In the genomic region with DNA sequence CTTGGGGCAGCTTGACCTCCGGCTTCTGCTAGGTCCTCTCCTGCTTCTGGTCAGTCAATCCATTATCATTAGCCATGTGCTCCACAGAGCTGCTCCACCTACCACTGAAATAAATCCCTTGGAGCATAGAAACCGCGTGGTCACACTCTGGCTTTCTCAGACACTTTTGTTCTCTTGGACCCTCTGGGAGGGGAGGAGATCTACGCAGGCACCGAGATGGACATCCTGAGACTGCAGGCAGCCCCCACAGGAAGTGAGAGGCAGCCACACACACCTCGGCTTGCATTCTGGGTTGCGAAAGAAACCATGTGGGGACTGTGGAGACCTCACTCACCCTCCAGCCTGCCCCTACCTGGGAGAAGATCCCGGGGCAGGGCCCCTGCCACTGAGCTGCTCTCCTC, we compare ENCODE assay signal across 1 cellular context.
A peak's percentile ranks its signal among the peaks of the same experiment; 100 is the strongest.
TF ChIP-seq lines count a peak whose summit lies in the region.

No MANE protein-coding gene starts in this region.

TF ChIP-seq in K562, 482 proteins besides CTCF, POLR2A, EP300 and RAD21 (continued from another document and continues in another):
- TF ChIP-seq, protein P1, sequence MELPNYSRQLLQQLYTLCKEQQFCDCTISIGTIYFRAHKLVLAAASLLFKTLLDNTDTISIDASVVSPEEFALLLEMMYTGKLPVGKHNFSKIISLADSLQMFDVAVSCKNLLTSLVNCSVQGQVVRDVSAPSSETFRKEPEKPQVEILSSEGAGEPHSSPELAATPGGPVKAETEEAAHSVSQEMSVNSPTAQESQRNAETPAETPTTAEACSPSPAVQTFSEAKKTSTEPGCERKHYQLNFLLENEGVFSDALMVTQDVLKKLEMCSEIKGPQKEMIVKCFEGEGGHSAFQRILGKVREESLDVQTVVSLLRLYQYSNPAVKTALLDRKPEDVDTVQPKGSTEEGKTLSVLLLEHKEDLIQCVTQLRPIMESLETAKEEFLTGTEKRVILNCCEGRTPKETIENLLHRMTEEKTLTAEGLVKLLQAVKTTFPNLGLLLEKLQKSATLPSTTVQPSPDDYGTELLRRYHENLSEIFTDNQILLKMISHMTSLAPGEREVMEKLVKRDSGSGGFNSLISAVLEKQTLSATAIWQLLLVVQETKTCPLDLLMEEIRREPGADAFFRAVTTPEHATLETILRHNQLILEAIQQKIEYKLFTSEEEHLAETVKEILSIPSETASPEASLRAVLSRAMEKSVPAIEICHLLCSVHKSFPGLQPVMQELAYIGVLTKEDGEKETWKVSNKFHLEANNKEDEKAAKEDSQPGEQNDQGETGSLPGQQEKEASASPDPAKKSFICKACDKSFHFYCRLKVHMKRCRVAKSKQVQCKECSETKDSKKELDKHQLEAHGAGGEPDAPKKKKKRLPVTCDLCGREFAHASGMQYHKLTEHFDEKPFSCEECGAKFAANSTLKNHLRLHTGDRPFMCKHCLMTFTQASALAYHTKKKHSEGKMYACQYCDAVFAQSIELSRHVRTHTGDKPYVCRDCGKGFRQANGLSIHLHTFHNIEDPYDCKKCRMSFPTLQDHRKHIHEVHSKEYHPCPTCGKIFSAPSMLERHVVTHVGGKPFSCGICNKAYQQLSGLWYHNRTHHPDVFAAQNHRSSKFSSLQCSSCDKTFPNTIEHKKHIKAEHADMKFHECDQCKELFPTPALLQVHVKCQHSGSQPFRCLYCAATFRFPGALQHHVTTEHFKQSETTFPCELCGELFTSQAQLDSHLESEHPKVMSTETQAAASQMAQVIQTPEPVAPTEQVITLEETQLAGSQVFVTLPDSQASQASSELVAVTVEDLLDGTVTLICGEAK (IDR thresholded peaks at IDR 0.05): no peak
- TF ChIP-seq, protein P1 (CRISPR knock-in tag; IDR thresholded peaks at IDR 0.05): no peak
- no peak for TF ChIP-seq MTA2 (IDR thresholded peaks at IDR 0.05; ENCODE audit: low read depth)
- TF ChIP-seq RBFOX2 (IDR thresholded peaks at IDR 0.05; ENCODE audit: low read depth, low read length): 0 out of 2 replicates have a peak, but pooled peaks have one; percentile 17
- TF ChIP-seq, protein P2, sequence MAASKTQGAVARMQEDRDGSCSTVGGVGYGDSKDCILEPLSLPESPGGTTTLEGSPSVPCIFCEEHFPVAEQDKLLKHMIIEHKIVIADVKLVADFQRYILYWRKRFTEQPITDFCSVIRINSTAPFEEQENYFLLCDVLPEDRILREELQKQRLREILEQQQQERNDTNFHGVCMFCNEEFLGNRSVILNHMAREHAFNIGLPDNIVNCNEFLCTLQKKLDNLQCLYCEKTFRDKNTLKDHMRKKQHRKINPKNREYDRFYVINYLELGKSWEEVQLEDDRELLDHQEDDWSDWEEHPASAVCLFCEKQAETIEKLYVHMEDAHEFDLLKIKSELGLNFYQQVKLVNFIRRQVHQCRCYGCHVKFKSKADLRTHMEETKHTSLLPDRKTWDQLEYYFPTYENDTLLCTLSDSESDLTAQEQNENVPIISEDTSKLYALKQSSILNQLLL (CRISPR knock-in tag; IDR thresholded peaks at IDR 0.05; ENCODE audit: borderline replicate concordance): no peak
- TF ChIP-seq XRCC3 (IDR thresholded peaks at IDR 0.05): no peak
- TF ChIP-seq KAT7 (CRISPR knock-in tag; IDR thresholded peaks at IDR 0.05; ENCODE audit: borderline replicate concordance): 0 out of 2 replicates have a peak, but pooled peaks have one; percentile 24
- TF ChIP-seq, protein P3, sequence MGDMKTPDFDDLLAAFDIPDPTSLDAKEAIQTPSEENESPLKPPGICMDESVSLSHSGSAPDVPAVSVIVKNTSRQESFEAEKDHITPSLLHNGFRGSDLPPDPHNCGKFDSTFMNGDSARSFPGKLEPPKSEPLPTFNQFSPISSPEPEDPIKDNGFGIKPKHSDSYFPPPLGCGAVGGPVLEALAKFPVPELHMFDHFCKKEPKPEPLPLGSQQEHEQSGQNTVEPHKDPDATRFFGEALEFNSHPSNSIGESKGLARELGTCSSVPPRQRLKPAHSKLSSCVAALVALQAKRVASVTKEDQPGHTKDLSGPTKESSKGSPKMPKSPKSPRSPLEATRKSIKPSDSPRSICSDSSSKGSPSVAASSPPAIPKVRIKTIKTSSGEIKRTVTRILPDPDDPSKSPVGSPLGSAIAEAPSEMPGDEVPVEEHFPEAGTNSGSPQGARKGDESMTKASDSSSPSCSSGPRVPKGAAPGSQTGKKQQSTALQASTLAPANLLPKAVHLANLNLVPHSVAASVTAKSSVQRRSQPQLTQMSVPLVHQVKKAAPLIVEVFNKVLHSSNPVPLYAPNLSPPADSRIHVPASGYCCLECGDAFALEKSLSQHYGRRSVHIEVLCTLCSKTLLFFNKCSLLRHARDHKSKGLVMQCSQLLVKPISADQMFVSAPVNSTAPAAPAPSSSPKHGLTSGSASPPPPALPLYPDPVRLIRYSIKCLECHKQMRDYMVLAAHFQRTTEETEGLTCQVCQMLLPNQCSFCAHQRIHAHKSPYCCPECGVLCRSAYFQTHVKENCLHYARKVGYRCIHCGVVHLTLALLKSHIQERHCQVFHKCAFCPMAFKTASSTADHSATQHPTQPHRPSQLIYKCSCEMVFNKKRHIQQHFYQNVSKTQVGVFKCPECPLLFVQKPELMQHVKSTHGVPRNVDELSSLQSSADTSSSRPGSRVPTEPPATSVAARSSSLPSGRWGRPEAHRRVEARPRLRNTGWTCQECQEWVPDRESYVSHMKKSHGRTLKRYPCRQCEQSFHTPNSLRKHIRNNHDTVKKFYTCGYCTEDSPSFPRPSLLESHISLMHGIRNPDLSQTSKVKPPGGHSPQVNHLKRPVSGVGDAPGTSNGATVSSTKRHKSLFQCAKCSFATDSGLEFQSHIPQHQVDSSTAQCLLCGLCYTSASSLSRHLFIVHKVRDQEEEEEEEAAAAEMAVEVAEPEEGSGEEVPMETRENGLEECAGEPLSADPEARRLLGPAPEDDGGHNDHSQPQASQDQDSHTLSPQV (IDR thresholded peaks at IDR 0.05): peak; percentile 58; the same call in 1 of the 2 replicates
- no peak for TF ChIP-seq BRCA1 (IDR thresholded peaks at IDR 0.05)
- no peak for TF ChIP-seq BRCA1 (CRISPR knock-in tag; IDR thresholded peaks at IDR 0.05)
- TF ChIP-seq SMAD4 (CRISPR knock-in tag; conservative IDR thresholded peaks at IDR 0.05): peak; percentile 43
- no peak for TF ChIP-seq TEAD1 (CRISPR knock-in tag; IDR thresholded peaks at IDR 0.05)
- TF ChIP-seq NCOA4 (IDR thresholded peaks at IDR 0.05; ENCODE audit: partially characterized antibody): no peak
- TF ChIP-seq, protein P4, sequence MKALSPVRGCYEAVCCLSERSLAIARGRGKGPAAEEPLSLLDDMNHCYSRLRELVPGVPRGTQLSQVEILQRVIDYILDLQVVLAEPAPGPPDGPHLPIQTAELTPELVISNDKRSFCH (CRISPR knock-in tag; IDR thresholded peaks at IDR 0.05): no peak
- TF ChIP-seq, protein P4 (tag; IDR thresholded peaks at IDR 0.05): 0 out of 2 replicates have a peak, but pooled peaks have one; percentile 18
- TF ChIP-seq POLR2H (tag; IDR thresholded peaks at IDR 0.05; ENCODE audit: low read depth): no peak
- no peak for TF ChIP-seq CHD2 (IDR thresholded peaks at IDR 0.05; ENCODE audit: low read depth, low read length)
- TF ChIP-seq CXXC5 (CRISPR knock-in tag; IDR thresholded peaks at IDR 0.05): peak; percentile 16
- TF ChIP-seq COPS2 (conservative IDR thresholded peaks at IDR 0.05): no peak
- TF ChIP-seq PRPF4 (IDR thresholded peaks at IDR 0.05; ENCODE audit: insufficient read depth, low read depth, low read length, poor library complexity, severe bottlenecking): no peak
- TF ChIP-seq NRF1 (conservative IDR thresholded peaks at IDR 0.05 in 1 of 2, IDR thresholded peaks at IDR 0.05 in 1 of 2): 0 out of 4 replicates have a peak, but pooled peaks of 1 of the 2 experiments have one; percentile 10
- TF ChIP-seq, protein P5, sequence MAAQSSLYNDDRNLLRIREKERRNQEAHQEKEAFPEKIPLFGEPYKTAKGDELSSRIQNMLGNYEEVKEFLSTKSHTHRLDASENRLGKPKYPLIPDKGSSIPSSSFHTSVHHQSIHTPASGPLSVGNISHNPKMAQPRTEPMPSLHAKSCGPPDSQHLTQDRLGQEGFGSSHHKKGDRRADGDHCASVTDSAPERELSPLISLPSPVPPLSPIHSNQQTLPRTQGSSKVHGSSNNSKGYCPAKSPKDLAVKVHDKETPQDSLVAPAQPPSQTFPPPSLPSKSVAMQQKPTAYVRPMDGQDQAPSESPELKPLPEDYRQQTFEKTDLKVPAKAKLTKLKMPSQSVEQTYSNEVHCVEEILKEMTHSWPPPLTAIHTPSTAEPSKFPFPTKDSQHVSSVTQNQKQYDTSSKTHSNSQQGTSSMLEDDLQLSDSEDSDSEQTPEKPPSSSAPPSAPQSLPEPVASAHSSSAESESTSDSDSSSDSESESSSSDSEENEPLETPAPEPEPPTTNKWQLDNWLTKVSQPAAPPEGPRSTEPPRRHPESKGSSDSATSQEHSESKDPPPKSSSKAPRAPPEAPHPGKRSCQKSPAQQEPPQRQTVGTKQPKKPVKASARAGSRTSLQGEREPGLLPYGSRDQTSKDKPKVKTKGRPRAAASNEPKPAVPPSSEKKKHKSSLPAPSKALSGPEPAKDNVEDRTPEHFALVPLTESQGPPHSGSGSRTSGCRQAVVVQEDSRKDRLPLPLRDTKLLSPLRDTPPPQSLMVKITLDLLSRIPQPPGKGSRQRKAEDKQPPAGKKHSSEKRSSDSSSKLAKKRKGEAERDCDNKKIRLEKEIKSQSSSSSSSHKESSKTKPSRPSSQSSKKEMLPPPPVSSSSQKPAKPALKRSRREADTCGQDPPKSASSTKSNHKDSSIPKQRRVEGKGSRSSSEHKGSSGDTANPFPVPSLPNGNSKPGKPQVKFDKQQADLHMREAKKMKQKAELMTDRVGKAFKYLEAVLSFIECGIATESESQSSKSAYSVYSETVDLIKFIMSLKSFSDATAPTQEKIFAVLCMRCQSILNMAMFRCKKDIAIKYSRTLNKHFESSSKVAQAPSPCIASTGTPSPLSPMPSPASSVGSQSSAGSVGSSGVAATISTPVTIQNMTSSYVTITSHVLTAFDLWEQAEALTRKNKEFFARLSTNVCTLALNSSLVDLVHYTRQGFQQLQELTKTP (IDR thresholded peaks at IDR 0.05; ENCODE audit: low read depth in 1 of 2, partially characterized antibody in 2 of 2): no peak
- no peak for TF ChIP-seq FUS (optimal IDR thresholded peaks at IDR 0.05; ENCODE audit: low read depth, low read length)
- TF ChIP-seq CEBPB (tag; IDR thresholded peaks at IDR 0.05): peak; percentile 94
- peak; percentile 21; the same call in 1 of the 2 replicates for TF ChIP-seq ZEB2 (IDR thresholded peaks at IDR 0.05)
- TF ChIP-seq, protein P6, sequence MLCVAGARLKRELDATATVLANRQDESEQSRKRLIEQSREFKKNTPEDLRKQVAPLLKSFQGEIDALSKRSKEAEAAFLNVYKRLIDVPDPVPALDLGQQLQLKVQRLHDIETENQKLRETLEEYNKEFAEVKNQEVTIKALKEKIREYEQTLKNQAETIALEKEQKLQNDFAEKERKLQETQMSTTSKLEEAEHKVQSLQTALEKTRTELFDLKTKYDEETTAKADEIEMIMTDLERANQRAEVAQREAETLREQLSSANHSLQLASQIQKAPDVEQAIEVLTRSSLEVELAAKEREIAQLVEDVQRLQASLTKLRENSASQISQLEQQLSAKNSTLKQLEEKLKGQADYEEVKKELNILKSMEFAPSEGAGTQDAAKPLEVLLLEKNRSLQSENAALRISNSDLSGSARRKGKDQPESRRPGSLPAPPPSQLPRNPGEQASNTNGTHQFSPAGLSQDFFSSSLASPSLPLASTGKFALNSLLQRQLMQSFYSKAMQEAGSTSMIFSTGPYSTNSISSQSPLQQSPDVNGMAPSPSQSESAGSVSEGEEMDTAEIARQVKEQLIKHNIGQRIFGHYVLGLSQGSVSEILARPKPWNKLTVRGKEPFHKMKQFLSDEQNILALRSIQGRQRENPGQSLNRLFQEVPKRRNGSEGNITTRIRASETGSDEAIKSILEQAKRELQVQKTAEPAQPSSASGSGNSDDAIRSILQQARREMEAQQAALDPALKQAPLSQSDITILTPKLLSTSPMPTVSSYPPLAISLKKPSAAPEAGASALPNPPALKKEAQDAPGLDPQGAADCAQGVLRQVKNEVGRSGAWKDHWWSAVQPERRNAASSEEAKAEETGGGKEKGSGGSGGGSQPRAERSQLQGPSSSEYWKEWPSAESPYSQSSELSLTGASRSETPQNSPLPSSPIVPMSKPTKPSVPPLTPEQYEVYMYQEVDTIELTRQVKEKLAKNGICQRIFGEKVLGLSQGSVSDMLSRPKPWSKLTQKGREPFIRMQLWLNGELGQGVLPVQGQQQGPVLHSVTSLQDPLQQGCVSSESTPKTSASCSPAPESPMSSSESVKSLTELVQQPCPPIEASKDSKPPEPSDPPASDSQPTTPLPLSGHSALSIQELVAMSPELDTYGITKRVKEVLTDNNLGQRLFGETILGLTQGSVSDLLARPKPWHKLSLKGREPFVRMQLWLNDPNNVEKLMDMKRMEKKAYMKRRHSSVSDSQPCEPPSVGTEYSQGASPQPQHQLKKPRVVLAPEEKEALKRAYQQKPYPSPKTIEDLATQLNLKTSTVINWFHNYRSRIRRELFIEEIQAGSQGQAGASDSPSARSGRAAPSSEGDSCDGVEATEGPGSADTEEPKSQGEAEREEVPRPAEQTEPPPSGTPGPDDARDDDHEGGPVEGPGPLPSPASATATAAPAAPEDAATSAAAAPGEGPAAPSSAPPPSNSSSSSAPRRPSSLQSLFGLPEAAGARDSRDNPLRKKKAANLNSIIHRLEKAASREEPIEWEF (CRISPR knock-in tag; IDR thresholded peaks at IDR 0.05): no peak
